ENCODE assay signal across 1 cellular context in the genomic region with DNA sequence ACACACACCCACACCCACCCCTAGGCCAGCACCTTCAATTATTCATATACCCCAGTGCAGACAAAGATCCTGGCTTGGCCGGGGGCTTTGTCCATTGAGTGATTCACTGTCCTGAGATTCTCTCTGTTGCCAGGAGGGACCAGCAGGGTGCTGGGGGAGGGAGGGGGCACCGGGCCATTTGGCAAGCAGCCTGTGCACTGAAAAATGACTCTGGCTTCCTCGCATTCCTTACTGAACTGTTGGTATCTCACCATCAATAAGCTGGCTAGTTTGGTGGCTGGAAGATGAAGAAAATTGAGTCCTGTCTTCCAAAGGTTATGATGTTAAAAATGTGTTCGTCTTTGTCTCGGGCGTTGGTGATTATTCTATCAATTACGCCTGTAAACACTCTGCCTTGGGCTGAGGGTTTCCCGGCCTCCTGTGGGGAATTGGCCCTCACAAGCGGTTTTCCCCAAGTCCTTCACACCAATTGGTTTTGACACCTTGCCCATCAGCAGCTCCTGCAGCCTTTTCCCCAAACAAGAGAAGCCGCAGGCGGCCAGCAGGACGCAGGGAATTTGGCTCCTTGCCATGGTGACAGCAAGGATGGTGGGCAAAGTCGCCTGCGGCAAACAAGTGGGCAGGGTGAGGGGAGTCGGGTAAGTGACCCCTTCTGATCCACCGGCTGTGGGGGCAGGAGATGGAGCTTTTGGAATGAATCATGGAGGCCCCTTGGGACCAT.
A peak's percentile ranks its signal among the peaks of the same experiment; 100 is the strongest.
TF ChIP-seq lines count a peak whose summit lies in the region.

No MANE protein-coding gene starts in this region.

TF ChIP-seq in HEK293, 187 proteins besides CTCF, POLR2A, EP300 and RAD21 (continued from another document and continues in another):
- TF ChIP-seq, protein P1, sequence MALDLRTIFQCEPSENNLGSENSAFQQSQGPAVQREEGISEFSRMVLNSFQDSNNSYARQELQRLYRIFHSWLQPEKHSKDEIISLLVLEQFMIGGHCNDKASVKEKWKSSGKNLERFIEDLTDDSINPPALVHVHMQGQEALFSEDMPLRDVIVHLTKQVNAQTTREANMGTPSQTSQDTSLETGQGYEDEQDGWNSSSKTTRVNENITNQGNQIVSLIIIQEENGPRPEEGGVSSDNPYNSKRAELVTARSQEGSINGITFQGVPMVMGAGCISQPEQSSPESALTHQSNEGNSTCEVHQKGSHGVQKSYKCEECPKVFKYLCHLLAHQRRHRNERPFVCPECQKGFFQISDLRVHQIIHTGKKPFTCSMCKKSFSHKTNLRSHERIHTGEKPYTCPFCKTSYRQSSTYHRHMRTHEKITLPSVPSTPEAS (tag by site-specific recombination; IDR thresholded peaks at IDR 0.05) = no peak
- peak; percentile 57; the same call in 1 of the 2 replicates for TF ChIP-seq FEZF1 (tag by site-specific recombination; IDR thresholded peaks at IDR 0.05)
- TF ChIP-seq ZNF174 (tag by site-specific recombination; IDR thresholded peaks at IDR 0.05) = no peak
- peak; percentile 71 for TF ChIP-seq ZBTB17 (tag by site-specific recombination; IDR thresholded peaks at IDR 0.05)
- no peak for TF ChIP-seq ZNF785 (tag by site-specific recombination; IDR thresholded peaks at IDR 0.05)
- no peak for TF ChIP-seq ZNF146 (tag by site-specific recombination; IDR thresholded peaks at IDR 0.05)
- TF ChIP-seq, protein P2, sequence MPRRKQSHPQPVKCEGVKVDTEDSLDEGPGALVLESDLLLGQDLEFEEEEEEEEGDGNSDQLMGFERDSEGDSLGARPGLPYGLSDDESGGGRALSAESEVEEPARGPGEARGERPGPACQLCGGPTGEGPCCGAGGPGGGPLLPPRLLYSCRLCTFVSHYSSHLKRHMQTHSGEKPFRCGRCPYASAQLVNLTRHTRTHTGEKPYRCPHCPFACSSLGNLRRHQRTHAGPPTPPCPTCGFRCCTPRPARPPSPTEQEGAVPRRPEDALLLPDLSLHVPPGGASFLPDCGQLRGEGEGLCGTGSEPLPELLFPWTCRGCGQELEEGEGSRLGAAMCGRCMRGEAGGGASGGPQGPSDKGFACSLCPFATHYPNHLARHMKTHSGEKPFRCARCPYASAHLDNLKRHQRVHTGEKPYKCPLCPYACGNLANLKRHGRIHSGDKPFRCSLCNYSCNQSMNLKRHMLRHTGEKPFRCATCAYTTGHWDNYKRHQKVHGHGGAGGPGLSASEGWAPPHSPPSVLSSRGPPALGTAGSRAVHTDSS (tag by site-specific recombination; IDR thresholded peaks at IDR 0.05) = no peak
- TF ChIP-seq ZNF324 (tag by site-specific recombination; IDR thresholded peaks at IDR 0.05) = no peak
- TF ChIP-seq GLIS1 (tag by site-specific recombination; IDR thresholded peaks at IDR 0.05) = peak; percentile 91
- TF ChIP-seq ZNF658 (tag by site-specific recombination; IDR thresholded peaks at IDR 0.05) = no peak
- TF ChIP-seq, protein P3, sequence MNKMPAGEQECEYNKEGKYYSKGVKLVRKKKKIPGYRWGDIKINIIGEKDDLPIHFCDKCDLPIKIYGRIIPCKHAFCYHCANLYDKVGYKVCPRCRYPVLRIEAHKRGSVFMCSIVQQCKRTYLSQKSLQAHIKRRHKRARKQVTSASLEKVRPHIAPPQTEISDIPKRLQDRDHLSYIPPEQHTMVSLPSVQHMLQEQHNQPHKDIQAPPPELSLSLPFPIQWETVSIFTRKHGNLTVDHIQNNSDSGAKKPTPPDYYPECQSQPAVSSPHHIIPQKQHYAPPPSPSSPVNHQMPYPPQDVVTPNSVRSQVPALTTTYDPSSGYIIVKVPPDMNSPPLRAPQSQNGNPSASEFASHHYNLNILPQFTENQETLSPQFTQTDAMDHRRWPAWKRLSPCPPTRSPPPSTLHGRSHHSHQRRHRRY (tag by site-specific recombination; IDR thresholded peaks at IDR 0.05) = no peak
- TF ChIP-seq ZNF843 (tag by site-specific recombination; IDR thresholded peaks at IDR 0.05) = no peak
- TF ChIP-seq, protein P4, sequence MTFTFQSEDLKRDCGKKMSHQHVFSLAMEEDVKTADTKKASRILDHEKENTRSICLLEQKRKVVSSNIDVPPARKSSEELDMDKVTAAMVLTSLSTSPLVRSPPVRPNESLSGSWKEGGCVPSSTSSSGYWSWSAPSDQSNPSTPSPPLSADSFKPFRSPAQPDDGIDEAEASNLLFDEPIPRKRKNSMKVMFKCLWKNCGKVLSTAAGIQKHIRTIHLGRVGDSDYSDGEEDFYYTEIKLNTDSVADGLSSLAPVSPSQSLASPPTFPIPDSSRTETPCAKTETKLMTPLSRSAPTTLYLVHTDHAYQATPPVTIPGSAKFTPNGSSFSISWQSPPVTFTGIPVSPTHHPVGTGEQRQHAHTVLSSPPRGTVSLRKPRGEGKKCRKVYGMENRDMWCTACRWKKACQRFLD (tag by site-specific recombination; IDR thresholded peaks at IDR 0.05) = no peak
- TF ChIP-seq BCL11B (tag by site-specific recombination; IDR thresholded peaks at IDR 0.05; ENCODE audit: low read depth) = no peak
- TF ChIP-seq ZNF600 (tag by site-specific recombination; IDR thresholded peaks at IDR 0.05) = peak; percentile 89
- TF ChIP-seq, protein P5, sequence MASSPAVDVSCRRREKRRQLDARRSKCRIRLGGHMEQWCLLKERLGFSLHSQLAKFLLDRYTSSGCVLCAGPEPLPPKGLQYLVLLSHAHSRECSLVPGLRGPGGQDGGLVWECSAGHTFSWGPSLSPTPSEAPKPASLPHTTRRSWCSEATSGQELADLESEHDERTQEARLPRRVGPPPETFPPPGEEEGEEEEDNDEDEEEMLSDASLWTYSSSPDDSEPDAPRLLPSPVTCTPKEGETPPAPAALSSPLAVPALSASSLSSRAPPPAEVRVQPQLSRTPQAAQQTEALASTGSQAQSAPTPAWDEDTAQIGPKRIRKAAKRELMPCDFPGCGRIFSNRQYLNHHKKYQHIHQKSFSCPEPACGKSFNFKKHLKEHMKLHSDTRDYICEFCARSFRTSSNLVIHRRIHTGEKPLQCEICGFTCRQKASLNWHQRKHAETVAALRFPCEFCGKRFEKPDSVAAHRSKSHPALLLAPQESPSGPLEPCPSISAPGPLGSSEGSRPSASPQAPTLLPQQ (tag by site-specific recombination; IDR thresholded peaks at IDR 0.05) = peak; percentile 39; the same call in 1 of the 2 replicates
- no peak for TF ChIP-seq ZNF433 (tag by site-specific recombination; IDR thresholded peaks at IDR 0.05; ENCODE audit: low read depth)
- no peak for TF ChIP-seq ZNF19 (tag by site-specific recombination; IDR thresholded peaks at IDR 0.05; ENCODE audit: low read depth)
- TF ChIP-seq, protein P6, sequence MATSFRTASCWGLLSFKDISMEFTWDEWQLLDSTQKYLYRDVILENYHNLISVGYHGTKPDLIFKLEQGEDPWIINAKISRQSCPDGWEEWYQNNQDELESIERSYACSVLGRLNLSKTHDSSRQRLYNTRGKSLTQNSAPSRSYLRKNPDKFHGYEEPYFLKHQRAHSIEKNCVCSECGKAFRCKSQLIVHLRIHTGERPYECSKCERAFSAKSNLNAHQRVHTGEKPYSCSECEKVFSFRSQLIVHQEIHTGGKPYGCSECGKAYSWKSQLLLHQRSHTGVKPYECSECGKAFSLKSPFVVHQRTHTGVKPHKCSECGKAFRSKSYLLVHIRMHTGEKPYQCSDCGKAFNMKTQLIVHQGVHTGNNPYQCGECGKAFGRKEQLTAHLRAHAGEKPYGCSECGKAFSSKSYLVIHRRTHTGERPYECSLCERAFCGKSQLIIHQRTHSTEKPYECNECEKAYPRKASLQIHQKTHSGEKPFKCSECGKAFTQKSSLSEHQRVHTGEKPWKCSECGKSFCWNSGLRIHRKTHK (tag by site-specific recombination; IDR thresholded peaks at IDR 0.05) = no peak
- TF ChIP-seq ZNF248 (tag by site-specific recombination; IDR thresholded peaks at IDR 0.05) = no peak
- no peak for TF ChIP-seq ZNF529 (tag by site-specific recombination; IDR thresholded peaks at IDR 0.05; ENCODE audit: insufficient replicate concordance)
- TF ChIP-seq PRDM1 (tag by site-specific recombination; IDR thresholded peaks at IDR 0.05) = no peak
- TF ChIP-seq, protein P7, sequence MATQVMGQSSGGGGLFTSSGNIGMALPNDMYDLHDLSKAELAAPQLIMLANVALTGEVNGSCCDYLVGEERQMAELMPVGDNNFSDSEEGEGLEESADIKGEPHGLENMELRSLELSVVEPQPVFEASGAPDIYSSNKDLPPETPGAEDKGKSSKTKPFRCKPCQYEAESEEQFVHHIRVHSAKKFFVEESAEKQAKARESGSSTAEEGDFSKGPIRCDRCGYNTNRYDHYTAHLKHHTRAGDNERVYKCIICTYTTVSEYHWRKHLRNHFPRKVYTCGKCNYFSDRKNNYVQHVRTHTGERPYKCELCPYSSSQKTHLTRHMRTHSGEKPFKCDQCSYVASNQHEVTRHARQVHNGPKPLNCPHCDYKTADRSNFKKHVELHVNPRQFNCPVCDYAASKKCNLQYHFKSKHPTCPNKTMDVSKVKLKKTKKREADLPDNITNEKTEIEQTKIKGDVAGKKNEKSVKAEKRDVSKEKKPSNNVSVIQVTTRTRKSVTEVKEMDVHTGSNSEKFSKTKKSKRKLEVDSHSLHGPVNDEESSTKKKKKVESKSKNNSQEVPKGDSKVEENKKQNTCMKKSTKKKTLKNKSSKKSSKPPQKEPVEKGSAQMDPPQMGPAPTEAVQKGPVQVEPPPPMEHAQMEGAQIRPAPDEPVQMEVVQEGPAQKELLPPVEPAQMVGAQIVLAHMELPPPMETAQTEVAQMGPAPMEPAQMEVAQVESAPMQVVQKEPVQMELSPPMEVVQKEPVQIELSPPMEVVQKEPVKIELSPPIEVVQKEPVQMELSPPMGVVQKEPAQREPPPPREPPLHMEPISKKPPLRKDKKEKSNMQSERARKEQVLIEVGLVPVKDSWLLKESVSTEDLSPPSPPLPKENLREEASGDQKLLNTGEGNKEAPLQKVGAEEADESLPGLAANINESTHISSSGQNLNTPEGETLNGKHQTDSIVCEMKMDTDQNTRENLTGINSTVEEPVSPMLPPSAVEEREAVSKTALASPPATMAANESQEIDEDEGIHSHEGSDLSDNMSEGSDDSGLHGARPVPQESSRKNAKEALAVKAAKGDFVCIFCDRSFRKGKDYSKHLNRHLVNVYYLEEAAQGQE (tag by site-specific recombination; IDR thresholded peaks at IDR 0.05) = no peak
- no peak for TF ChIP-seq ZSCAN16 (tag by site-specific recombination; IDR thresholded peaks at IDR 0.05)
- TF ChIP-seq, protein P8, sequence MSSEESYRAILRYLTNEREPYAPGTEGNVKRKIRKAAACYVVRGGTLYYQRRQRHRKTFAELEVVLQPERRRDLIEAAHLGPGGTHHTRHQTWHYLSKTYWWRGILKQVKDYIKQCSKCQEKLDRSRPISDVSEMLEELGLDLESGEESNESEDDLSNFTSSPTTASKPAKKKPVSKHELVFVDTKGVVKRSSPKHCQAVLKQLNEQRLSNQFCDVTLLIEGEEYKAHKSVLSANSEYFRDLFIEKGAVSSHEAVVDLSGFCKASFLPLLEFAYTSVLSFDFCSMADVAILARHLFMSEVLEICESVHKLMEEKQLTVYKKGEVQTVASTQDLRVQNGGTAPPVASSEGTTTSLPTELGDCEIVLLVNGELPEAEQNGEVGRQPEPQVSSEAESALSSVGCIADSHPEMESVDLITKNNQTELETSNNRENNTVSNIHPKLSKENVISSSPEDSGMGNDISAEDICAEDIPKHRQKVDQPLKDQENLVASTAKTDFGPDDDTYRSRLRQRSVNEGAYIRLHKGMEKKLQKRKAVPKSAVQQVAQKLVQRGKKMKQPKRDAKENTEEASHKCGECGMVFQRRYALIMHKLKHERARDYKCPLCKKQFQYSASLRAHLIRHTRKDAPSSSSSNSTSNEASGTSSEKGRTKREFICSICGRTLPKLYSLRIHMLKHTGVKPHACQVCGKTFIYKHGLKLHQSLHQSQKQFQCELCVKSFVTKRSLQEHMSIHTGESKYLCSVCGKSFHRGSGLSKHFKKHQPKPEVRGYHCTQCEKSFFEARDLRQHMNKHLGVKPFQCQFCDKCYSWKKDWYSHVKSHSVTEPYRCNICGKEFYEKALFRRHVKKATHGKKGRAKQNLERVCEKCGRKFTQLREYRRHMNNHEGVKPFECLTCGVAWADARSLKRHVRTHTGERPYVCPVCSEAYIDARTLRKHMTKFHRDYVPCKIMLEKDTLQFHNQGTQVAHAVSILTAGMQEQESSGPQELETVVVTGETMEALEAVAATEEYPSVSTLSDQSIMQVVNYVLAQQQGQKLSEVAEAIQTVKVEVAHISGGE (tag by site-specific recombination; conservative IDR thresholded peaks at IDR 0.05; ENCODE audit: low read depth) = 0 out of 2 replicates have a peak, but pooled peaks have one; percentile 25
- TF ChIP-seq, protein P9, sequence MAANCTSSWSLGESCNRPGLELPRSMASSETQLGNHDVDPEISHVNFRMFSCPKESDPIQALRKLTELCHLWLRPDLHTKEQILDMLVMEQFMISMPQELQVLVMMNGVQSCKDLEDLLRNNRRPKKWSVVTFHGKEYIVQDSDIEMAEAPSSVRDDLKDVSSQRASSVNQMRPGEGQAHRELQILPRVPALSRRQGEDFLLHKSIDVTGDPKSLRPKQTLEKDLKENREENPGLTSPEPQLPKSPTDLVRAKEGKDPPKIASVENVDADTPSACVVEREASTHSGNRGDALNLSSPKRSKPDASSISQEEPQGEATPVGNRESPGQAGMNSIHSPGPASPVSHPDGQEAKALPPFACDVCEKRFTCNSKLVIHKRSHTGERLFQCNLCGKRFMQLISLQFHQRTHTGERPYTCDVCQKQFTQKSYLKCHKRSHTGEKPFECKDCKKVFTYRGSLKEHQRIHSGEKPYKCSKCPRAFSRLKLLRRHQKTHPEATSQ (tag by site-specific recombination; IDR thresholded peaks at IDR 0.05) = no peak
- TF ChIP-seq, protein P10, sequence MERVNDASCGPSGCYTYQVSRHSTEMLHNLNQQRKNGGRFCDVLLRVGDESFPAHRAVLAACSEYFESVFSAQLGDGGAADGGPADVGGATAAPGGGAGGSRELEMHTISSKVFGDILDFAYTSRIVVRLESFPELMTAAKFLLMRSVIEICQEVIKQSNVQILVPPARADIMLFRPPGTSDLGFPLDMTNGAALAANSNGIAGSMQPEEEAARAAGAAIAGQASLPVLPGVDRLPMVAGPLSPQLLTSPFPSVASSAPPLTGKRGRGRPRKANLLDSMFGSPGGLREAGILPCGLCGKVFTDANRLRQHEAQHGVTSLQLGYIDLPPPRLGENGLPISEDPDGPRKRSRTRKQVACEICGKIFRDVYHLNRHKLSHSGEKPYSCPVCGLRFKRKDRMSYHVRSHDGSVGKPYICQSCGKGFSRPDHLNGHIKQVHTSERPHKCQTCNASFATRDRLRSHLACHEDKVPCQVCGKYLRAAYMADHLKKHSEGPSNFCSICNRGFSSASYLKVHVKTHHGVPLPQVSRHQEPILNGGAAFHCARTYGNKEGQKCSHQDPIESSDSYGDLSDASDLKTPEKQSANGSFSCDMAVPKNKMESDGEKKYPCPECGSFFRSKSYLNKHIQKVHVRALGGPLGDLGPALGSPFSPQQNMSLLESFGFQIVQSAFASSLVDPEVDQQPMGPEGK (tag by site-specific recombination; IDR thresholded peaks at IDR 0.05) = peak; percentile 51
- peak; percentile 61 for TF ChIP-seq SP7 (tag by site-specific recombination; IDR thresholded peaks at IDR 0.05)
- TF ChIP-seq ZNF654 (tag by site-specific recombination; IDR thresholded peaks at IDR 0.05; ENCODE audit: low read depth) = no peak
- peak; percentile 69 for TF ChIP-seq EGR2 (tag by site-specific recombination; IDR thresholded peaks at IDR 0.05; ENCODE audit: low read depth)
- peak; percentile 85 for TF ChIP-seq KLF1 (tag by site-specific recombination; IDR thresholded peaks at IDR 0.05)
- peak; percentile 93 for TF ChIP-seq ZFHX2 (tag by site-specific recombination; conservative IDR thresholded peaks at IDR 0.05)
